In the genomic region with DNA sequence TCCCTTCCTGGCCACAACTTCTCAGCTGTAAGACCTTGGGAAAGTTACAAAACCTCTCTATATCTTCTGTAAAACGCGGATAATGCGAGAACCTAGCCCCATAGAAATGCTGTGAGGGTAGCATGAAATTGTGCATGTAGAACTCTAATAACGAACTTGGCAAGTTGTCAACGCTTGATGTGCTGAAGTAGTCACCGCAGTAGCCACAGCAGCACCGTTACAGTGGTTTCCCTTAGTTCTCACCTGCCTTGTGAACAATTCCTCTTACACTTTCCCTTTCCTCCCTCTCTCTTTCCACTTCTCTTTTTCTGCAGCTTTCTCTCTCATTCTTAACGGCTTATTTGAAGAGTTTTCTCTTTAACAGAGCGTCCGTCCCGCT, we compare ENCODE assay signal across 8 cellular contexts. TPM values are rescaled to one million over a fixed set of nuclear protein-coding genes. Genes with fewer than 3 reads are reported as not detected.
DNase-seq lines count a peak whose midpoint lies in the region; ATAC-seq and TF ChIP-seq lines count a peak whose summit lies in the region.

No MANE protein-coding gene starts in this region.

- H3K9ac ChIP-seq in NT2/D1 (ENCODE audit: insufficient read length, low read depth): peak overlapping the region; percentile 62

- H3K36me3 ChIP-seq in NT2/D1 (ENCODE audit: insufficient read depth, insufficient read length, low read length) (peaks cover 3% of the 10 kb centered on the region), body of pancreas (replicated peaks in 1 of 2; ENCODE audit: insufficient read depth in 1 of 2, low read depth in 2 of 2) (no peaks in the 10 kb centered on the region), transverse colon (no peaks in the 10 kb centered on the region)

- in situ Hi-C loops in transverse colon (cut with MboI; ENCODE audit: low pct_ligation_motif_present in 1 of 4, low pct_unique_long_range_greater_than_20kb in 1 of 4, low sequenced_read_pairs in 3 of 4): loop anchor here in 2 of 4 donors (25.0 kb wide), 3 partner anchors 214 to 1136 kb away; a partner anchor contains a TSS

- H3K4me3 ChIP-seq in NT2/D1 (ENCODE audit: insufficient read length, low read depth) (peak overlapping the region; percentile 72), body of pancreas (peak overlapping the region in 1 of 2 donors; percentile 64), transverse colon (peak overlapping the region; percentile 30 to 93 (median 78))

- no peak for TF ChIP-seq EP300 in transverse colon (IDR thresholded peaks at IDR 0.05; ENCODE audit: low read depth)

- no peaks in the 10 kb centered on the region for H3K4me1 ChIP-seq in NT2/D1 (ENCODE audit: insufficient read depth, insufficient read length)
- peaks cover 29% of the 10 kb centered on the region for H3K4me1 ChIP-seq in body of pancreas
- H3K4me1 ChIP-seq in transverse colon: peaks cover 7 to 35% (median 14%) of the 10 kb centered on the region in 4 donors

- H3K27me3 ChIP-seq in NT2/D1 (ENCODE audit: insufficient read depth, insufficient read length): peaks cover 33% of the 10 kb centered on the region
- no peaks in the 10 kb centered on the region for H3K27me3 ChIP-seq in body of pancreas
- no peaks in the 10 kb centered on the region for H3K27me3 ChIP-seq in transverse colon

- TF ChIP-seq POLR2A in body of pancreas (IDR thresholded peaks at IDR 0.05) (no peak), transverse colon (IDR thresholded peaks at IDR 0.05) (no peak)

- intact Hi-C loops in body of pancreas (cut with DNase I): no loop called here
- intact Hi-C loops in transverse colon (cut with DNase I; ENCODE audit: low total_unique reads): loop anchor here (5.0 kb wide), 1 partner anchor 149 kb away; a partner anchor contains a TSS

- ATAC-seq in HG02884 (IDR thresholded peaks at IDR 0.05; ENCODE audit: unreplicated experiment): peak; percentile 47
- ATAC-seq in body of pancreas: peak; percentile 4

- TF ChIP-seq CTCF in body of pancreas (IDR thresholded peaks at IDR 0.05): no peak
- TF ChIP-seq CTCF in transverse colon (IDR thresholded peaks at IDR 0.05): no peak

- H3K27ac ChIP-seq in body of pancreas: no peak overlapping the region
- peak overlapping the region in 2 of 4 donors; percentile 79 to 90 for H3K27ac ChIP-seq in transverse colon

- WGBS in body of pancreas, 2 donors: 0 to 1% methylated on average over 11 of the region's 11 CpGs
- 2% methylated on average over 8 to 11 of the region's 11 CpGs for WGBS in transverse colon (ENCODE audit: low coverage in 1 of 2), 2 donors

- no peaks in the 10 kb centered on the region for H3K9me3 ChIP-seq in NT2/D1 (ENCODE audit: insufficient read depth, low read length)
- no peaks in the 10 kb centered on the region for H3K9me3 ChIP-seq in body of pancreas
- H3K9me3 ChIP-seq in transverse colon: no peaks in the 10 kb centered on the region

- DNase-seq in activated gamma-delta T cell treated with Interleukin-2 at 50 U/mL for 16 hours: peak; percentile 6
- no peak for DNase-seq in activated gamma-delta T cell (lab: John Stamatoyannopoulos, UW)
- no peak for DNase-seq in NT2/D1 (ENCODE audit: low read depth, low spot score)
- peak in 1 of 4 donors; percentile 13 for DNase-seq in body of pancreas
- DNase-seq in lung microvascular endothelial cell (ENCODE audit: low read depth in 2 of 2): peak; percentile 22 to 40
- no peak for DNase-seq in transverse colon
- DNase-seq in NCI-H2227 (lab: John Stamatoyannopoulos, UW; ENCODE audit: unreplicated experiment): no peak

RNA-seq across cellular contexts. Expression of a gene that starts 0.4 kb away (rescaled TPM):
- total RNA-seq in body of pancreas: 10 to 100 TPM in 1 of 2 donors, 1 to 10 TPM in 1; 9.6 to 11.2 TPM
- 9.8 and 11.3 TPM in 2 replicates for total RNA-seq in lung microvascular endothelial cell
- total RNA-seq in transverse colon: 10 to 100 TPM in 3 of 4 donors, 1 to 10 TPM in 1; 4.9 to 21.3 (median 13.1) TPM

RNA-seq across cellular contexts. Expression of a gene that starts 39.2 kb away (rescaled TPM):
- total RNA-seq in body of pancreas (1 to 10 TPM; 5.2 to 5.6 TPM), lung microvascular endothelial cell (under 0.01 and 0.22 TPM in 2 replicates), transverse colon (10 to 100 TPM in 2 of 4 donors, 1 to 10 TPM in 2; 1.5 to 12.5 (median 7.5) TPM)

Comparison
In these comparisons a context has a peak if more than half of its experiments do, and no peak if none do; other contexts are left out.
1. DNase-seq: peak in activated gamma-delta T cell treated with Interleukin-2 at 50 U/mL for 16 hours (single experiment) and lung microvascular endothelial cell (2 of 2); none in activated gamma-delta T cell (single experiment), NT2/D1 (single experiment), transverse colon (single experiment) and NCI-H2227 (single experiment).